ENCODE assay signal across 19 cellular contexts in the genomic region with DNA sequence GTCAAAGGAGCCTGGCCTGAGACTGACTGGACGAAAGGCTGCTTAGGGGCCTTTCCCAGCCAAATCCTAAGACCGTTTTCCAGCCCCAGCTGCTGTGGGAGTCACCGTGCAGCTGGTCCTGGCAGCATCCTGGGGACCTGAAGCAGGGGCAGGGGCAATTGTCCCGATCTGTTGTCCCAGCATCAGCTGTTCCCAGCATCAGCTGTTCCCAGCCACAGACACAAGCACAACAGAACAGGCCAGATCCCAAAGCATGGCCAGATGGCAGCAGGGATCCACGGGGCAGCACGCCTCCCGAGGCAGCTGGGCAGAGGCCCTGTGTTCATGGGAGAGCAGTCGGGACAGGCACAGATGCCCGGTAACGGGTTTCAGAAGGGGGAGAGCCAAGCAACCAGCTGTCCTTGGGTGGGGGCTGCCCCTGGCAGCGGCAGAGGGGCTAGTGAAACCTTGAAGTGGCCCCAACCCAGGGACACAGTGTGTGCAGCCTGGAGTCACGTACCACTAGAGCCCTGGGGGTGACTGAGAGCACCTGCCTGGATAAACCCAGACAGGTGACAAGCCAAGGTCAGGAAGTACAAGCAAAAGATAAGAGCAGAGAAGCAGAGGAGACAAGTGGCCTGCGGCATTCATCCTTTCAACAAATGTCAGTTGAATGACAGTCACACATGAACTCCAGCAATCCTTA. TPM values are rescaled to one million over a fixed set of nuclear protein-coding genes. Genes with fewer than 3 reads are reported as not detected.
DNase-seq lines count a peak whose midpoint lies in the region; ATAC-seq and TF ChIP-seq lines count a peak whose summit lies in the region.
"Had no signal": no experiment of that assay in that cellular context is flagged by ENCODE, and none has a peak within 500 bp of the region (broad histone marks: within the 10 kb centered on the region; RNA-seq: fewer than 3 reads in every experiment).

No MANE protein-coding gene starts in this region.

- H3K9me2 ChIP-seq in GM23338 (ENCODE audit: insufficient read depth): no peaks in the 10 kb centered on the region

- no peaks in the 10 kb centered on the region for H3K36me3 ChIP-seq in GM23338 (ENCODE audit: insufficient read depth)

- H3K27ac Mint-ChIP-seq in GM23338: no peak overlapping the region
- H3K27ac Mint-ChIP-seq: activated naive CD8-positive, alpha-beta T cell treated with anti-CD3 and anti-CD28 coated beads, Interleukin-2, amount 50 U/mL, for 24 hours; activated T-cell treated with anti-CD3 and anti-CD28 coated beads, Interleukin-2, amount 50 U/mL, for 24 hours had no signal

- H3K4me1 ChIP-seq in GM23338 (ENCODE audit: insufficient read depth): no peaks in the 10 kb centered on the region

- no peak overlapping the region for H3K4me3 Mint-ChIP-seq in GM23338
- H3K4me3 Mint-ChIP-seq: activated naive CD8-positive, alpha-beta T cell treated with anti-CD3 and anti-CD28 coated beads, Interleukin-2, amount 50 U/mL, for 24 hours; activated T-cell treated with anti-CD3 and anti-CD28 coated beads, Interleukin-2, amount 50 U/mL, for 24 hours had no signal

- TF ChIP-seq CTCF in GM23338 (conservative IDR thresholded peaks at IDR 0.05; ENCODE audit: low read depth in 2 of 2): no peak

- no peaks in the 10 kb centered on the region for H3F3A ChIP-seq in GM23338 (replicated peaks; ENCODE audit: low read depth)

- H2AFZ ChIP-seq in GM23338: no peak overlapping the region

- no peak overlapping the region for H3K4me3 ChIP-seq in GM23338
- H3K4me3 ChIP-seq: ovary had no signal

- H3K36me3 Mint-ChIP-seq in GM23338 (ENCODE audit: low read depth): peaks cover 27% of the 10 kb centered on the region

- H3K27ac ChIP-seq in GM23338 (ENCODE audit: low read depth): no peak overlapping the region
- H3K27ac ChIP-seq: ovary had no signal

- H3K27me3 ChIP-seq in GM23338 (ENCODE audit: insufficient read depth): no peaks in the 10 kb centered on the region
- H3K27me3 ChIP-seq: ovary had no signal

- H3K4me2 ChIP-seq in GM23338: no peak overlapping the region

- H4K20me1 ChIP-seq in GM23338 (replicated peaks; ENCODE audit: insufficient read depth): no peaks in the 10 kb centered on the region

- no peaks in the 10 kb centered on the region for H3K4me1 Mint-ChIP-seq in GM23338

- peak; percentile 96 for DNase-seq in COLO668 (lab: John Stamatoyannopoulos, UW; ENCODE audit: unreplicated experiment)
- DNase-seq in NCI-H1694 (lab: John Stamatoyannopoulos, UW): peak; percentile 59
- peak; percentile 26 for DNase-seq in SK-N-DZ (ENCODE audit: low spot score)
- peak; percentile 99 for DNase-seq in myocyte (ENCODE audit: low read depth)
- DNase-seq in T-helper 9 cell: no peak
- DNase-seq in GM23338 (ENCODE audit: low spot score): no peak
- no peak for DNase-seq in activated gamma-delta T cell treated with Interleukin-2 at 50 U/mL for 16 hours
- DNase-seq in kidney glomerular epithelial cell (lab: John Stamatoyannopoulos, UW): no peak
- DNase-seq: activated CD4-positive, alpha-beta T cell treated with anti-CD3 and anti-CD28 coated beads for 4 hours; activated naive CD8-positive, alpha-beta T cell treated with anti-CD3 and anti-CD28 coated beads, Interleukin-2, amount 50 U/mL, for 24 hours; activated T-cell treated with anti-CD3 and anti-CD28 coated beads, Interleukin-2, amount 50 U/mL, for 24 hours; cortex of kidney; mesenchymal stem cell; NCI-H1048; ovary; PC-3; stimulated activated CD8-positive, alpha-beta memory T cell treated with anti-CD3 and anti-CD28 coated beads, Interleukin-4, amount 100 ng/mL, for 48 hours; trophoblast cell had no signal

- peaks cover 3% of the 10 kb centered on the region for H3K27me3 Mint-ChIP-seq in GM23338 (ENCODE audit: insufficient read depth, low read depth, poor library complexity)
- H3K27me3 Mint-ChIP-seq: activated naive CD8-positive, alpha-beta T cell treated with anti-CD3 and anti-CD28 coated beads, Interleukin-2, amount 50 U/mL, for 24 hours; activated T-cell treated with anti-CD3 and anti-CD28 coated beads, Interleukin-2, amount 50 U/mL, for 24 hours had no signal

- no peak for ATAC-seq in GM23338
- ATAC-seq: activated naive CD8-positive, alpha-beta T cell treated with anti-CD3 and anti-CD28 coated beads, Interleukin-2, amount 50 U/mL, for 24 hours; PC-3 had no signal

- H3K9me3 Mint-ChIP-seq in GM23338: no peaks in the 10 kb centered on the region
- H3K9me3 Mint-ChIP-seq: activated naive CD8-positive, alpha-beta T cell treated with anti-CD3 and anti-CD28 coated beads, Interleukin-2, amount 50 U/mL, for 24 hours; activated T-cell treated with anti-CD3 and anti-CD28 coated beads, Interleukin-2, amount 50 U/mL, for 24 hours had no signal

- H3K79me2 ChIP-seq in GM23338 (replicated peaks; ENCODE audit: insufficient read depth): no peaks in the 10 kb centered on the region

TF ChIP-seq in GM23338, 12 proteins besides CTCF, POLR2A, EP300 and RAD21 (continues in another document):
- TF ChIP-seq JUNB (IDR thresholded peaks at IDR 0.05; ENCODE audit: unreplicated experiment) (no peak), NANOG (IDR thresholded peaks at IDR 0.05; ENCODE audit: borderline replicate concordance) (no peak), ZNF331 (CRISPR knock-in tag; IDR thresholded peaks at IDR 0.05; ENCODE audit: low read depth) (no peak)

RNA-seq across cellular contexts. Expression of a gene that starts 13.3 kb away (rescaled TPM):
- not detected in 2 replicates for polyA plus RNA-seq in SK-N-DZ (2014; cell fraction: cytosol; rRNA removed)
- polyA plus RNA-seq in SK-N-DZ (2014; cell fraction: nucleus; rRNA removed): not detected in 2 replicates
- total RNA-seq in myocyte: 0.78 and 3.7 TPM in 2 replicates
- 1.5 TPM for polyA plus RNA-seq in myocyte (2012)
- total RNA-seq in GM23338 (2014; rRNA removed; shearing (Covaris generic)): not detected in 2 replicates
- not detected in 2 replicates for polyA plus RNA-seq in GM23338 (2016; fragmentation: Nextera tagmentation; extraction: Ambion mirVana)
- total RNA-seq: PC-3; T-helper 1 cell treated with Interleukin-12 subunit alpha and Interleukin-12 subunit beta and Interleukin-4 antibody, amounts not matched to agents 30 ng/mL and 1 ng/mL, for 36 hours had no signal
- polyA plus RNA-seq: ovary had no signal

RNA-seq across cellular contexts. Expression of a gene that starts 32.7 kb away (rescaled TPM):
- not detected in 2 replicates for polyA plus RNA-seq in SK-N-DZ (2014; cell fraction: cytosol; rRNA removed)
- polyA plus RNA-seq in SK-N-DZ (2014; cell fraction: nucleus; rRNA removed): not detected in 2 replicates
- total RNA-seq in myocyte: 0.57 TPM in 1 of 2 replicates, not detected in the other
- polyA plus RNA-seq in myocyte (2012): not detected
- not detected in 2 replicates for total RNA-seq in GM23338 (2014; rRNA removed; shearing (Covaris generic))
- not detected in 2 replicates for polyA plus RNA-seq in GM23338 (2016; fragmentation: Nextera tagmentation; extraction: Ambion mirVana)
- total RNA-seq: PC-3; T-helper 1 cell treated with Interleukin-12 subunit alpha and Interleukin-12 subunit beta and Interleukin-4 antibody, amounts not matched to agents 30 ng/mL and 1 ng/mL, for 36 hours had no signal

RNA-seq across cellular contexts. Expression of a gene that starts 34.8 kb away (rescaled TPM):
- 11.0 and 11.9 TPM in 2 replicates for polyA plus RNA-seq in SK-N-DZ (2014; cell fraction: cytosol; rRNA removed)
- 11.2 and 11.5 TPM in 2 replicates for polyA plus RNA-seq in SK-N-DZ (2014; cell fraction: nucleus; rRNA removed)
- total RNA-seq in myocyte: 30.8 and 68.5 TPM in 2 replicates
- 13.7 TPM for polyA plus RNA-seq in myocyte (2012)
- 25.0 and 26.1 TPM in 2 replicates for total RNA-seq in GM23338 (2014; rRNA removed; shearing (Covaris generic))
- polyA plus RNA-seq in GM23338 (2016; fragmentation: Nextera tagmentation; extraction: Ambion mirVana): 7.7 and 9.2 TPM in 2 replicates

RNA-seq across cellular contexts. Expression of a gene that starts 37.5 kb away (rescaled TPM):
- polyA plus RNA-seq in SK-N-DZ (2014; cell fraction: cytosol; rRNA removed): 5.7 and 6.3 TPM in 2 replicates
- 3.5 and 8.4 TPM in 2 replicates for polyA plus RNA-seq in SK-N-DZ (2014; cell fraction: nucleus; rRNA removed)
- 43.9 and 50.2 TPM in 2 replicates for total RNA-seq in myocyte
- polyA plus RNA-seq in myocyte (2012): 11.5 TPM
- total RNA-seq in GM23338 (2014; rRNA removed; shearing (Covaris generic)): 18.0 and 20.9 TPM in 2 replicates
- 6.3 and 7.2 TPM in 2 replicates for polyA plus RNA-seq in GM23338 (2016; fragmentation: Nextera tagmentation; extraction: Ambion mirVana)

RNA-seq across cellular contexts. Expression of a gene that starts 51.0 kb away (rescaled TPM):
- not detected in 2 replicates for polyA plus RNA-seq in SK-N-DZ (2014; cell fraction: cytosol; rRNA removed)
- polyA plus RNA-seq in SK-N-DZ (2014; cell fraction: nucleus; rRNA removed): not detected in 2 replicates
- 0.21 and 0.72 TPM in 2 replicates for total RNA-seq in myocyte
- 0.30 TPM for polyA plus RNA-seq in myocyte (2012)
- 0.24 TPM in 1 of 2 replicates, not detected in the other for total RNA-seq in GM23338 (2014; rRNA removed; shearing (Covaris generic))
- polyA plus RNA-seq in GM23338 (2016; fragmentation: Nextera tagmentation; extraction: Ambion mirVana): not detected in 2 replicates
- polyA plus RNA-seq: ovary had no signal

Comparison
In these comparisons a context has a peak if more than half of its experiments do, and no peak if none do; other contexts are left out.
1. DNase-seq: peak in COLO668 (single experiment), NCI-H1694 (single experiment), SK-N-DZ (single experiment) and myocyte (single experiment); none in T-helper 9 cell (single experiment), GM23338 (single experiment), activated gamma-delta T cell treated with Interleukin-2 at 50 U/mL for 16 hours (single experiment) and kidney glomerular epithelial cell (single experiment).